ENCODE assay signal across 21 cellular contexts in genomic region chr10:65128277-65128676, GRCh38.
DNase-seq lines count a peak whose midpoint lies in the region; ATAC-seq, FAIRE-seq and TF ChIP-seq lines count a peak whose summit lies in the region.
"Had no signal": no experiment of that assay in that cellular context is flagged by ENCODE, and none has a peak within 500 bp of the region (broad histone marks: within the 10 kb centered on the region; RNA-seq: fewer than 3 reads in every experiment).

No MANE protein-coding gene starts in this region.

- H3K27ac ChIP-seq in HepG2 (ENCODE audit: extremely low read length, insufficient read depth, low read length) (no peak overlapping the region), right lobe of liver (no peak overlapping the region), GM12878 (ENCODE audit: control insufficient read depth, insufficient read depth) (no peak overlapping the region), small intestine (ENCODE audit: low read depth in 1 of 2, low read length in 1 of 2) (no peak overlapping the region), left lung (no peak overlapping the region)
- H3K27ac ChIP-seq: 22Rv1; BLaER1 treated with 17β-estradiol and CSF1 and Interleukin-3, amounts not matched to agents 10 nM and 100 nM; C4-2B had no signal

- H3K9me3 ChIP-seq in HepG2 (ENCODE audit: low read length) = no peaks in the 10 kb centered on the region
- H3K9me3 ChIP-seq in right lobe of liver = no peaks in the 10 kb centered on the region
- no peaks in the 10 kb centered on the region for H3K9me3 ChIP-seq in GM12878 (replicated peaks; ENCODE audit: control insufficient read depth, insufficient read depth, low read length)
- no peaks in the 10 kb centered on the region for H3K9me3 ChIP-seq in small intestine (ENCODE audit: control insufficient read depth, low read depth)
- no peaks in the 10 kb centered on the region for H3K9me3 ChIP-seq in left lung
- H3K9me3 ChIP-seq: BLaER1 treated with 17β-estradiol and CSF1 and Interleukin-3, amounts not matched to agents 10 nM and 100 nM; Caco-2 had no signal

- H2AFZ ChIP-seq in HepG2 (ENCODE audit: low read length) (no peak overlapping the region), GM12878 (ENCODE audit: control insufficient read depth, low read depth, low read length) (no peak overlapping the region)

- CTCF ChIA-PET in HepG2 (lab: Yijun Ruan, JAX; ENCODE audit: low intra/inter-chr PET ratio, low total read pairs) = no interaction called here
- CTCF ChIA-PET in GM12878 (lab: Yijun Ruan, JAX) = no interaction called here

- H3K27me3 ChIP-seq in HepG2 (ENCODE audit: control insufficient read depth in 1 of 2, insufficient read depth in 2 of 2, low read length in 2 of 2) (no peaks in the 10 kb centered on the region), right lobe of liver (no peaks in the 10 kb centered on the region), GM12878 (replicated peaks in 1 of 2; ENCODE audit: control insufficient read depth in 2 of 2, insufficient read depth in 2 of 2, low read length in 1 of 2) (no peaks in the 10 kb centered on the region), small intestine (ENCODE audit: control insufficient read depth in 2 of 2, insufficient read depth in 2 of 2, low read length in 2 of 2) (no peaks in the 10 kb centered on the region), left lung (no peaks in the 10 kb centered on the region)
- H3K27me3 ChIP-seq: BLaER1 treated with 17β-estradiol and CSF1 and Interleukin-3, amounts not matched to agents 10 nM and 100 nM had no signal

- H3K4me1 ChIP-seq in HepG2 (ENCODE audit: insufficient read depth, low read length) = no peaks in the 10 kb centered on the region
- no peaks in the 10 kb centered on the region for H3K4me1 ChIP-seq in right lobe of liver
- H3K4me1 ChIP-seq in GM12878 (ENCODE audit: control insufficient read depth, insufficient read depth, low read length) = no peaks in the 10 kb centered on the region
- H3K4me1 ChIP-seq in small intestine (ENCODE audit: control insufficient read depth in 2 of 2, insufficient read depth in 1 of 2, low read depth in 1 of 2, low read length in 1 of 2) = no peaks in the 10 kb centered on the region
- no peaks in the 10 kb centered on the region for H3K4me1 ChIP-seq in left lung
- H3K4me1 ChIP-seq: BLaER1 treated with 17β-estradiol and CSF1 and Interleukin-3, amounts not matched to agents 10 nM and 100 nM had no signal

- DNase-seq in HepG2 (ENCODE audit: low spot score) = no peak
- no peak for DNase-seq in right lobe of liver
- no peak for DNase-seq in GM12878 (ENCODE audit: low read depth, low spot score)
- DNase-seq in frontal cortex (ENCODE audit: low spot score in 2 of 2) = no peak
- no peak for DNase-seq in small intestine
- no peak for DNase-seq in left lung
- no peak for DNase-seq in retina
- DNase-seq: AML-193; Caco-2; Calu3; CD4-positive, alpha-beta T cell; CD8-positive, alpha-beta T cell; DMS79 treated with DMSO at 0.1 percent for 48 hours; GF-D8 had no signal

- no peak for TF ChIP-seq EP300 in HepG2 (IDR thresholded peaks at IDR 0.05; ENCODE audit: low read depth in 2 of 2, low read length in 2 of 2)
- no peak for TF ChIP-seq EP300 in HepG2 (CRISPR knock-in tag; IDR thresholded peaks at IDR 0.05; ENCODE audit: borderline replicate concordance)
- no peak for TF ChIP-seq EP300 in GM12878 (IDR thresholded peaks at IDR 0.05; ENCODE audit: borderline replicate concordance in 1 of 2, control insufficient read depth in 1 of 2, low read depth in 2 of 2, low read length in 2 of 2)

- TF ChIP-seq RAD21 in HepG2 (CRISPR knock-in tag; IDR thresholded peaks at IDR 0.05) (no peak), GM12878 (IDR thresholded peaks at IDR 0.05; ENCODE audit: insufficient read depth, low read depth, low read length) (no peak)

- POLR2A ChIA-PET in HepG2 (lab: Yijun Ruan, JAX) (no interaction called here), GM12878 (lab: Charles Lee) (no interaction called here)

- H3K4me2 ChIP-seq in HepG2 (ENCODE audit: low read depth, low read length) (no peak overlapping the region), GM12878 (ENCODE audit: control insufficient read depth, insufficient read depth) (no peak overlapping the region)
- H3K4me2 ChIP-seq: BLaER1 treated with 17β-estradiol and CSF1 and Interleukin-3, amounts not matched to agents 10 nM and 100 nM had no signal

- FAIRE-seq in HepG2 (lab: Jason Lieb, UNC) (no peak), GM12878 (lab: Jason Lieb, UNC) (no peak), frontal cortex (lab: Jason Lieb, UNC) (peak; percentile 75), small intestine (lab: Jason Lieb, UNC) (peak; percentile 19)
- FAIRE-seq: D721Med, GM12892, GM18507 had no signal

- in situ Hi-C loops in HepG2 (cut with HindIII; ENCODE audit: extremely low pct_ligation_motif_present, low pct_unique_long_range_greater_than_20kb) (no loop called here), GM12878 (cut with MboI) (no loop called here)

- H4K20me1 ChIP-seq in HepG2 (ENCODE audit: insufficient read depth, low read length) (no peaks in the 10 kb centered on the region), GM12878 (ENCODE audit: control insufficient read depth, insufficient read depth) (no peaks in the 10 kb centered on the region)
- H4K20me1 ChIP-seq: BLaER1 treated with 17β-estradiol and CSF1 and Interleukin-3, amounts not matched to agents 10 nM and 100 nM had no signal

- intact Hi-C loops in HepG2 (cut with micrococcal nuclease; ENCODE audit: unreplicated experiment) = no loop called here
- intact Hi-C loops in right lobe of liver (cut with DNase I) = no loop called here
- intact Hi-C loops in GM12878 (cut with micrococcal nuclease; ENCODE audit: unreplicated experiment) = no loop called here
- intact Hi-C loops in left lung (cut with DNase I) = no loop called here

- no peaks in the 10 kb centered on the region for H3K36me3 ChIP-seq in HepG2 (replicated peaks in 1 of 2; ENCODE audit: control insufficient read depth in 1 of 2, insufficient read depth in 2 of 2, low read length in 2 of 2)
- H3K36me3 ChIP-seq in right lobe of liver = no peaks in the 10 kb centered on the region
- H3K36me3 ChIP-seq in GM12878 (ENCODE audit: control insufficient read depth in 2 of 2, insufficient read depth in 2 of 2, low read length in 1 of 2) = no peaks in the 10 kb centered on the region
- H3K36me3 ChIP-seq in small intestine (ENCODE audit: control insufficient read depth in 2 of 2, insufficient read depth in 2 of 2, low read length in 2 of 2) = no peaks in the 10 kb centered on the region
- no peaks in the 10 kb centered on the region for H3K36me3 ChIP-seq in left lung
- H3K36me3 ChIP-seq: BLaER1 treated with 17β-estradiol and CSF1 and Interleukin-3, amounts not matched to agents 10 nM and 100 nM had no signal

- WGBS in HepG2 (ENCODE audit: low lambda C conversion rate) = 1% methylated on average over 2 of the region's 2 CpGs
- WGBS in right lobe of liver (ENCODE audit: insufficient coverage, low coverage, low lambda C conversion rate, missing lambda C conversion rate) = 53% methylated on average over 2 of the region's 2 CpGs
- WGBS in GM12878 (ENCODE audit: insufficient coverage, insufficient replicate concordance, low lambda C conversion rate, missing lambda C conversion rate) = 2% methylated on average over 2 of the region's 2 CpGs
- WGBS in small intestine, 3 donors = 78 to 83% (median 78%) methylated on average over 2 of the region's 2 CpGs

- H3K9ac ChIP-seq in HepG2 (ENCODE audit: insufficient read depth, low read depth, low read length) (no peak overlapping the region), GM12878 (ENCODE audit: control insufficient read depth, insufficient read depth, low read length) (no peak overlapping the region)
- H3K9ac ChIP-seq: BLaER1 treated with 17β-estradiol and CSF1 and Interleukin-3, amounts not matched to agents 10 nM and 100 nM had no signal

- SMC1A ChIA-PET in GM12878 (lab: Charles Lee; ENCODE audit: uncharacterized antibody, unreplicated experiment) = interaction anchor here (0.7 kb wide), 1 partner anchor 195 kb away, joined by 3 read pairs; no protein-coding TSS in a partner anchor

- no peak for TF ChIP-seq CTCF in HepG2 (CRISPR knock-in tag; IDR thresholded peaks at IDR 0.05)
- TF ChIP-seq CTCF in right lobe of liver (IDR thresholded peaks at IDR 0.05) = no peak
- no peak for TF ChIP-seq CTCF in GM12878 (IDR thresholded peaks at IDR 0.05 in 2 of 3, conservative IDR thresholded peaks at IDR 0.05 in 1 of 3; ENCODE audit: control insufficient read depth in 2 of 3, extremely low read depth in 1 of 3, insufficient read depth in 1 of 3, low read depth in 3 of 3, low read length in 3 of 3)
- TF ChIP-seq CTCF in left lung (IDR thresholded peaks at IDR 0.05) = no peak

- ATAC-seq in HepG2 (no peak), right lobe of liver (no peak), GM12878 (no peak), left lung (no peak), GM19351 (IDR thresholded peaks at IDR 0.05; ENCODE audit: unreplicated experiment) (no peak)
- ATAC-seq: CD8-positive, alpha-beta T cell had no signal

- RAD21 ChIA-PET in GM12878 (lab: Charles Lee; ENCODE audit: unreplicated experiment) = no interaction called here

- TF ChIP-seq POLR2A in HepG2 (IDR thresholded peaks at IDR 0.05; ENCODE audit: insufficient read depth in 1 of 2, low read depth in 2 of 2, low read length in 2 of 2) = no peak
- no peak for TF ChIP-seq POLR2A in right lobe of liver (IDR thresholded peaks at IDR 0.05)
- TF ChIP-seq POLR2A in GM12878 (IDR thresholded peaks at IDR 0.05; ENCODE audit: low read depth, low read length) = no peak

- H3K4me3 ChIP-seq in HepG2 (replicated peaks in 1 of 3; ENCODE audit: insufficient read depth in 1 of 3, low read depth in 2 of 3, low read length in 3 of 3) (no peak overlapping the region), right lobe of liver (no peak overlapping the region), GM12878 (no peak overlapping the region), small intestine (ENCODE audit: low read depth in 1 of 2, low read length in 2 of 2) (no peak overlapping the region), left lung (no peak overlapping the region)
- H3K4me3 ChIP-seq: BLaER1 treated with 17β-estradiol and CSF1 and Interleukin-3, amounts not matched to agents 10 nM and 100 nM had no signal

- BruUV-seq in HepG2 (replicated peaks; lab: Mats Ljungman, UMichigan) (no TSS peak), GM12878 (replicated peaks; lab: Mats Ljungman, UMichigan) (no TSS peak)

- H3K79me2 ChIP-seq in HepG2 (ENCODE audit: insufficient read depth, low read length) (no peaks in the 10 kb centered on the region), GM12878 (ENCODE audit: control insufficient read depth, insufficient read depth, low read length) (no peaks in the 10 kb centered on the region)

TF ChIP-seq in GM12878, 131 proteins besides CTCF, POLR2A, EP300 and RAD21:
- TF ChIP-seq RAD51 (IDR thresholded peaks at IDR 0.05) (peak; percentile 35; the same call in 1 of the 2 replicates), KDM1A (IDR thresholded peaks at IDR 0.05; ENCODE audit: borderline replicate concordance) (no peak)

Comparison
In these comparisons a context has a peak if more than half of its experiments do, and no peak if none do; other contexts are left out.
1. Of the 75 proteins assayed by ChIP-seq in both HepG2 and GM12878: peak only in HepG2: none; only in GM12878: none; in both: RAD51; in neither: 74.